Comparison of ENCODE assay signal across 8 cellular contexts in genomic region chr2:207624170-207625013, GRCh38. TPM values are rescaled to one million over a fixed set of nuclear protein-coding genes. Genes with fewer than 3 reads are reported as not detected.
DNase-seq lines count a peak whose midpoint lies in the region; ATAC-seq, FAIRE-seq and TF ChIP-seq lines count a peak whose summit lies in the region.

No MANE protein-coding gene starts in this region.

- TF ChIP-seq CTCF in suprapubic skin (IDR thresholded peaks at IDR 0.05), result no peak

- intact Hi-C loops in activated naive CD4-positive, alpha-beta T cell treated with anti-CD3 and anti-CD28 coated beads for 36 hours (cut with micrococcal nuclease), result loop anchor here (1.0 to 5.0 kb wide), 10 partner anchors 87 to 1465 kb away; partner anchors contain the start of genes CCNYL1, CREB1, EEF1B2 and FASTKD2

- H3K9me3 ChIP-seq in neuron (ENCODE audit: low read length) (no peaks in the 10 kb centered on the region), suprapubic skin (no peaks in the 10 kb centered on the region)

- CTCF ChIA-PET in activated naive CD4-positive, alpha-beta T cell treated with anti-CD3 and anti-CD28 coated beads for 36 hours (lab: Charles Lee), result interaction anchor here (0.6 to 1.4 kb wide), 3 partner anchors 17 to 87 kb away, joined by 3 to 6 read pairs (median 3); partner anchors contain the start of gene CCNYL1

- H3K36me3 ChIP-seq in neuron (ENCODE audit: insufficient read depth, low read length) (peaks cover 24% of the 10 kb centered on the region), suprapubic skin (peaks cover 5% of the 10 kb centered on the region)

- peak overlapping the region; percentile 69 for H3K4me3 ChIP-seq in neuron (ENCODE audit: low read length)
- peak overlapping the region; percentile 91 for H3K4me3 ChIP-seq in suprapubic skin

- peaks cover 39% of the 10 kb centered on the region for H3K36me3 Mint-ChIP-seq in activated naive CD4-positive, alpha-beta T cell treated with anti-CD3 and anti-CD28 coated beads for 36 hours (ENCODE audit: low read depth)

- no peak for FAIRE-seq in frontal cortex (lab: Jason Lieb, UNC)

- TF ChIP-seq POLR2A in suprapubic skin (IDR thresholded peaks at IDR 0.05), result no peak

- H3K9me3 Mint-ChIP-seq in activated naive CD4-positive, alpha-beta T cell treated with anti-CD3 and anti-CD28 coated beads for 36 hours, result no peaks in the 10 kb centered on the region

- H3K27ac ChIP-seq in suprapubic skin, result peak overlapping the region; percentile 87

- DNase-seq in DMS53 treated with DMSO at 0.1 percent for 48 hours (lab: John Stamatoyannopoulos, UW; ENCODE audit: unreplicated experiment) (peak; percentile 58), HUDEP-2 (lab: John Stamatoyannopoulos, UW; ENCODE audit: unreplicated experiment in 76 of 76) (peak in 65 of 76 experiments; percentile 1 to 86 (median 53)), SHP77 treated with DMSO at 0.1 percent for 48 hours (lab: John Stamatoyannopoulos, UW) (peak; percentile 40), frontal cortex (ENCODE audit: low spot score in 2 of 2) (peak; percentile 44 to 52), suprapubic skin (ENCODE audit: low spot score in 2 of 2) (peak; percentile 76 to 83)
- peak; percentile 74 for DNase-seq in activated naive CD4-positive, alpha-beta T cell treated with anti-CD3 and anti-CD28 coated beads for 36 hours

- H3K4me1 ChIP-seq in neuron (ENCODE audit: insufficient read depth, low read length) (peaks cover 8% of the 10 kb centered on the region), suprapubic skin (peaks cover 25% of the 10 kb centered on the region)

- H3K4me3 Mint-ChIP-seq in activated naive CD4-positive, alpha-beta T cell treated with anti-CD3 and anti-CD28 coated beads for 36 hours, result peak overlapping the region; percentile 88

- TF ChIP-seq EP300 in suprapubic skin (IDR thresholded peaks at IDR 0.05), result no peak

- H3K27me3 ChIP-seq in neuron (ENCODE audit: insufficient read depth, low read length) (no peaks in the 10 kb centered on the region), suprapubic skin (no peaks in the 10 kb centered on the region)

- H3K27me3 Mint-ChIP-seq in activated naive CD4-positive, alpha-beta T cell treated with anti-CD3 and anti-CD28 coated beads for 36 hours (ENCODE audit: low read depth), result no peaks in the 10 kb centered on the region

- H2AFZ ChIP-seq in neuron (ENCODE audit: low read depth, low read length), result peak overlapping the region; percentile 97

- H3K27ac Mint-ChIP-seq in activated naive CD4-positive, alpha-beta T cell treated with anti-CD3 and anti-CD28 coated beads for 36 hours, result peak overlapping the region; percentile 88

- WGBS in suprapubic skin, result under 1% methylated on average over 37 of the region's 47 CpGs

- H3K4me1 Mint-ChIP-seq in activated naive CD4-positive, alpha-beta T cell treated with anti-CD3 and anti-CD28 coated beads for 36 hours (ENCODE audit: low read depth), result peaks cover 62% of the 10 kb centered on the region

- peak; percentile 38 for ATAC-seq in GM21423 (IDR thresholded peaks at IDR 0.05; ENCODE audit: unreplicated experiment)

RNA-seq across cellular contexts. Expression of gene METTL21A, which starts 0.8 kb away (rescaled TPM):
- 10 to 100 TPM; 18.6 to 19.0 TPM for total RNA-seq in activated naive CD4-positive, alpha-beta T cell treated with anti-CD3 and anti-CD28 coated beads for 36 hours
- total RNA-seq in frontal cortex, result 12.6 TPM
- total RNA-seq in suprapubic skin, result 10 to 100 TPM in 1 of 4 donors, 1 to 10 TPM in 3; 5.6 to 24.1 (median 8.0) TPM

Comparison
In these comparisons a context has a peak if more than half of its experiments do, and no peak if none do; other contexts are left out.
1. Peak in every context shown above with its lines: DNase-seq, ATAC-seq, H3K4me3 ChIP-seq and H3K27ac ChIP-seq.